In the genomic region with DNA sequence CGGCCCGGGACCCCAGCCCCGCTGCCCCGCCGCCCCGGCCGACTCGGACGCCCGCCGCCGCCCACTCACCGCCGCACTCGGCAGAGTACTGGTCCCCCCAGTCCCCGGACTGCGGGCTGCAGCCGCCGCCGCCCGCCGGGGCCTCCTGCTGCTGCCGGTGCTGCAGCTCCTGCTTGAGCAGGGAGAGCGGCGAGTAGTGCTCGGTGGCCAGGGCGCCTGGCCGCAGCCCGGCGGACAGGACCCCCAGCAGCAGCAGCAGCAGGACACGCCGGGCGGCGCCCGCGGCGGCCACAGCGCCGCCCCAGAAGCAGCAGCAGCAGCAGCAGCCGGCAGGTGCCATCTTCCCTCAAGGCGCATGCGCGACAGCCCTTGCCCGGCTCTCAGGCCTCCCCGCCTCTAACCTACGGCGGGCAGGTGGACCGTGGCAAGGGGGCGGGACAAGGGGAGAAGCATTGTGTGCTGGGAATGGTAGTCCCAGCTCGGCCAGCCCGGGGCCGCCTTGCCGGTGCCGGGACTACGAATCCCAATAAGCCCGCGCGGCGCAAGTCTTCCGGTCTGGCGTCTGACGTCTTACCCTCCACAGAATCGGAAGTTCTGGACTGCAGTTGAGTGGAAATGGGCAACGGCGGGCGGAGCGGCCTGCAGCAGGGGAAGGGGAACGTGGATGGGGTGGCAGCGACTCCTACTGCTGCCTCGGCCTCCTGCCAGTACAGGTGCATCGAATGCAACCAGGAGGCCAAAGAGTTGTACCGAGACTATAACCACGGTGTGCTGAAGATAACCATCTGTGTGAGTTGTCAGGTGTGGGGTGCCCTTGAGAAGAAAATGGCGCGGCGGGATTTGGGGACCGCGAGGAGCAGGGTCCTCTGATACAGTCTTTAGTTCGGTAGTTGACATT, we compare ENCODE assay signal across 8 cellular contexts. TPM values are rescaled to one million over a fixed set of nuclear protein-coding genes. Genes with fewer than 3 reads are reported as not detected.
DNase-seq lines count a peak whose midpoint lies in the region; ATAC-seq and TF ChIP-seq lines count a peak whose summit lies in the region.

A gene (plus strand): TSS at position 604 of the 898 bp plus-strand sequence. CDS start 12 bp downstream, at position 616.
A gene with protein sequence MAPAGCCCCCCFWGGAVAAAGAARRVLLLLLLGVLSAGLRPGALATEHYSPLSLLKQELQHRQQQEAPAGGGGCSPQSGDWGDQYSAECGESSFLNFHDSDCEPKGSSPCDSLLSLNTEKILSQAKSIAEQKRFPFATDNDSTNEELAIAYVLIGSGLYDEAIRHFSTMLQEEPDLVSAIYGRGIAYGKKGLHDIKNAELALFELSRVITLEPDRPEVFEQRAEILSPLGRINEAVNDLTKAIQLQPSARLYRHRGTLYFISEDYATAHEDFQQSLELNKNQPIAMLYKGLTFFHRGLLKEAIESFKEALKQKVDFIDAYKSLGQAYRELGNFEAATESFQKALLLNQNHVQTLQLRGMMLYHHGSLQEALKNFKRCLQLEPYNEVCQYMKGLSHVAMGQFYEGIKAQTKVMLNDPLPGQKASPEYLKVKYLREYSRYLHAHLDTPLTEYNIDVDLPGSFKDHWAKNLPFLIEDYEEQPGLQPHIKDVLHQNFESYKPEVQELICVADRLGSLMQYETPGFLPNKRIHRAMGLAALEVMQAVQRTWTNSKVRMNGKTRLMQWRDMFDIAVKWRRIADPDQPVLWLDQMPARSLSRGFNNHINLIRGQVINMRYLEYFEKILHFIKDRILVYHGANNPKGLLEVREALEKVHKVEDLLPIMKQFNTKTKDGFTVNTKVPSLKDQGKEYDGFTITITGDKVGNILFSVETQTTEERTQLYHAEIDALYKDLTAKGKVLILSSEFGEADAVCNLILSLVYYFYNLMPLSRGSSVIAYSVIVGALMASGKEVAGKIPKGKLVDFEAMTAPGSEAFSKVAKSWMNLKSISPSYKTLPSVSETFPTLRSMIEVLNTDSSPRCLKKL (minus strand): TSS at position 371 of the 898 bp plus-strand sequence. CDS start 31 bp downstream, at position 340.

- H3K36me3 ChIP-seq in PC-3 (ENCODE audit: low read depth, low read length) (peaks cover 22% of the 10 kb centered on the region), mucosa of descending colon (ENCODE audit: low read depth) (no peaks in the 10 kb centered on the region)

- BruUV-seq in PC-3 (replicated peaks; lab: Mats Ljungman, UMichigan) = no TSS peak

- CTCF ChIA-PET in PC-3 (lab: Charles Lee) = interaction anchor here (1.2 kb wide), 1 partner anchor 181 kb away, joined by 3 read pairs; no protein-coding TSS in a partner anchor

- H3K4me1 ChIP-seq in PC-3 (ENCODE audit: insufficient read depth, low read length) = peaks cover 17% of the 10 kb centered on the region
- H3K4me1 ChIP-seq in mucosa of descending colon (ENCODE audit: low read depth) = peaks cover 17% of the 10 kb centered on the region

- no peaks in the 10 kb centered on the region; the same call in 1 of the 2 replicates for H4K20me1 ChIP-seq in PC-3 (ENCODE audit: low read length)

- peak; percentile 97 for DNase-seq in DMS53 treated with DMSO at 0.1 percent for 48 hours (lab: John Stamatoyannopoulos, UW; ENCODE audit: unreplicated experiment)
- DNase-seq in Jurkat, Clone E6-1 (ENCODE audit: low read depth, low spot score) = peak; percentile 96
- DNase-seq in PC-3 = peak; percentile 99
- peak; percentile 96 for DNase-seq in activated T-cell treated with anti-CD3 and anti-CD28 coated beads for 48 hours (ENCODE audit: low read depth)
- peak; percentile 100 for DNase-seq in epithelial cell of esophagus (ENCODE audit: low read depth)
- peak; percentile 98 to 100 (median 99) for DNase-seq in mucosa of descending colon
- DNase-seq in stimulated activated CD8-positive, alpha-beta memory T cell treated with anti-CD3 and anti-CD28 coated beads, Interleukin-4, amount 100 ng/mL, for 24 hours (ENCODE audit: low read depth) = peak; percentile 95

- ATAC-seq in GM21619 (IDR thresholded peaks at IDR 0.05; ENCODE audit: unreplicated experiment) (peak; percentile 91), PC-3 (peak; percentile 99), mucosa of descending colon (peak; percentile 98)

- peak within 1 kb of the TSS; percentile 88 for H3K9ac ChIP-seq in PC-3 (ENCODE audit: low read length)

- peak within 1 kb of the TSS; percentile 95 for H3K4me2 ChIP-seq in PC-3 (ENCODE audit: low read length)

- H3K9me2 ChIP-seq in PC-3 (replicated peaks; ENCODE audit: low read length) = no peaks in the 10 kb centered on the region

- POLR2A ChIA-PET in PC-3 (lab: Charles Lee; ENCODE audit: unreplicated experiment) = interaction anchor here (0.5 to 0.6 kb wide), 2 partner anchors 32 to 85 kb away, joined by 3 to 5 read pairs; no protein-coding TSS in a partner anchor

- H3K79me2 ChIP-seq in PC-3 (ENCODE audit: low read length) = peaks cover 78% of the 10 kb centered on the region

- H3K27ac ChIP-seq in PC-3 (ENCODE audit: low read length) = no peak within 1 kb of the TSS

- TF ChIP-seq CTCF in PC-3 (conservative IDR thresholded peaks at IDR 0.05; ENCODE audit: low read depth, low read length) (peak; percentile 60), epithelial cell of esophagus (IDR thresholded peaks at IDR 0.05; ENCODE audit: insufficient read depth, low read depth, low read length, missing control alignments) (peak; percentile 44), mucosa of descending colon (IDR thresholded peaks at IDR 0.05) (peak; percentile 44)

- H3K27me3 ChIP-seq in PC-3 (ENCODE audit: low read length) = no peaks in the 10 kb centered on the region

- no peaks in the 10 kb centered on the region for H3F3A ChIP-seq in PC-3 (ENCODE audit: low read length, unreplicated experiment)

- H3K9me3 ChIP-seq in PC-3 (ENCODE audit: low read length) (no peaks in the 10 kb centered on the region), mucosa of descending colon (no peaks in the 10 kb centered on the region)

- H3K4me3 ChIP-seq in Jurkat, Clone E6-1 (ENCODE audit: low read length) = peak within 1 kb of the TSS; percentile 71
- peak within 1 kb of the TSS; percentile 91 for H3K4me3 ChIP-seq in PC-3 (ENCODE audit: low read length)
- peak within 1 kb of the TSS; percentile 90 for H3K4me3 ChIP-seq in epithelial cell of esophagus (ENCODE audit: low read length)
- peak within 1 kb of the TSS; percentile 75 for H3K4me3 ChIP-seq in mucosa of descending colon

- H2AFZ ChIP-seq in PC-3 (ENCODE audit: low read length) = peak within 1 kb of the TSS; percentile 84

- intact Hi-C loops in PC-3 (cut with micrococcal nuclease) = loop anchor here (1.0 to 10.0 kb wide), 5 partner anchors 112 to 356 kb away; a partner anchor contains a TSS
- intact Hi-C loops in mucosa of descending colon (cut with DNase I, micrococcal nuclease) = no loop called here

RNA-seq across cellular contexts. Expression of the first gene that starts in this region (rescaled TPM):
- polyA plus RNA-seq in Jurkat, Clone E6-1 (2012; ENCODE audit: insufficient read depth, insufficient read length) = 28.4 TPM
- total RNA-seq in PC-3 (2014; rRNA removed) = 29.4 and 30.6 TPM in 2 replicates
- 10 to 100 TPM; 22.4 to 33.2 (median 30.3) TPM for total RNA-seq in mucosa of descending colon

RNA-seq across cellular contexts. Expression of the second gene that starts in this region (rescaled TPM):
- 15.3 TPM for polyA plus RNA-seq in Jurkat, Clone E6-1 (2012; ENCODE audit: insufficient read depth, insufficient read length)
- total RNA-seq in PC-3 (2014; rRNA removed) (17.0 and 20.2 TPM in 2 replicates), mucosa of descending colon (10 to 100 TPM; 24.0 to 39.7 (median 28.4) TPM)
